ENCODE assay signal across 8 cellular contexts in the genomic region with DNA sequence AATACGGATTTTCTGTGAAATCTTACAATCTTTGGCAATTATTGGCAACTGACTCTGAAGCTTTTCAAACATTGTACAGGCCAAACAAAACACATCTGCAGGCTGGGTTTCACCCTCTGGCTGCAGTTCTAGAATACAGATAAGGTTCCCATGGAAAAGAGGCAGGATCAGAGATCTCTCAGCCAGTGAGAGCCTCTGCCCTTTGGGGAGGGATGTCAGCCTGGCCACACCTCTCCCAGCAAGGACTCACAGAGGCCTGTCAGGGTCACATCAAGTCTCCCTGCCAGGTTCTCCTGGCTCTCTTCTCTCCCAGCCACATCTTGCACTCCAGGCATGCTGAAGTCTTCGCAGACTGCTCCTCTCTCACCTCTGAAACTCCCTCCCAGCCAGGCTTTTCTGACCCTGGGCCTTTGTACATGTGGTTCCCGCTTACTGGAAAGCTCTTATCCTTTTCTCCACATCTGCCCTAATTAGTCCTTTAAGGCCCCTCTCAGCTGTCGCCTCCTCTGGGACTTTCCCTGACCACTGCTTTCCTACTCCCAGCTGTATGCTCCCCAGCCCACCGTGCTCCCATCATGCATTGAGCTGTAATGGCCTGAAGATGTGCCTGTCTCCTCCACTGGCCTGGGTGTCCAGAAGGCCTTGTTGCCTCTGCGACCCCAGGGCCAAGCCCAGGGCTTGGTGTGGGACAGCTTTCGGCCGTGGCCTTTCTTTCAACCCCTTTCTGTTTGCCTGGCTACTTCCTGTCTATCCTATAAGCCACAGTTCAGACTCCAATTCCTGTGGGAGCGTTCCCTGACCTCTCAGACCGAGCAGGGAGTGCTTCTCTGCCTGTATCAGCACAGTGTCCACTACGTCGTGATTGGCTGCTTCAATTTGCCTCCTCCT. TPM values are rescaled to one million over a fixed set of nuclear protein-coding genes. Genes with fewer than 3 reads are reported as not detected.
DNase-seq lines count a peak whose midpoint lies in the region; ATAC-seq and TF ChIP-seq lines count a peak whose summit lies in the region.

No MANE protein-coding gene starts in this region.

- no peak overlapping the region for H3K4me2 ChIP-seq in mesendoderm (ENCODE audit: low read length)

- H3K27ac ChIP-seq in dorsolateral prefrontal cortex (peak overlapping the region; percentile 19 to 95 (median 89)), mesendoderm (ENCODE audit: low read depth, low read length) (no peak overlapping the region), aorta (ENCODE audit: low read depth in 1 of 2, low read length in 2 of 2) (peak overlapping the region; percentile 58 to 65)

- H3K9ac ChIP-seq in mesendoderm (ENCODE audit: low read length): no peak overlapping the region

- H4K5ac ChIP-seq in mesendoderm (ENCODE audit: low read length): no peak overlapping the region

- H3K27me3 Mint-ChIP-seq in activated CD4-positive, alpha-beta memory T cell treated with anti-CD3 and anti-CD28 coated beads for 36 hours: peaks cover 21% of the 10 kb centered on the region
- peaks cover 33% of the 10 kb centered on the region for H3K27me3 Mint-ChIP-seq in activated T-cell treated with anti-CD3 and anti-CD28 coated beads, Interleukin-2, amount 50 U/mL, for 24 hours

- no peak overlapping the region for H2AK5ac ChIP-seq in mesendoderm (ENCODE audit: low read length)

- no peaks in the 10 kb centered on the region for H3K36me3 Mint-ChIP-seq in activated CD4-positive, alpha-beta memory T cell treated with anti-CD3 and anti-CD28 coated beads for 36 hours
- H3K36me3 Mint-ChIP-seq in activated T-cell treated with anti-CD3 and anti-CD28 coated beads, Interleukin-2, amount 50 U/mL, for 24 hours (ENCODE audit: low read depth): no peaks in the 10 kb centered on the region

- H3K4me3 ChIP-seq in dorsolateral prefrontal cortex (peak overlapping the region in 2 of 59 donors; percentile 8 to 24), mesendoderm (ENCODE audit: low read length) (no peak overlapping the region), aorta (ENCODE audit: low read length in 2 of 2) (no peak overlapping the region)

- H3K23ac ChIP-seq in mesendoderm (ENCODE audit: low read length): no peak overlapping the region

- H3K27ac Mint-ChIP-seq in activated CD4-positive, alpha-beta memory T cell treated with anti-CD3 and anti-CD28 coated beads for 36 hours: no peak overlapping the region
- no peak overlapping the region for H3K27ac Mint-ChIP-seq in activated T-cell treated with anti-CD3 and anti-CD28 coated beads, Interleukin-2, amount 50 U/mL, for 24 hours

- H3K36me3 ChIP-seq in mesendoderm (ENCODE audit: control insufficient read depth, insufficient read depth, low read length) (no peaks in the 10 kb centered on the region), aorta (ENCODE audit: control insufficient read depth in 1 of 2, insufficient read depth in 2 of 2, low read length in 1 of 2) (no peaks in the 10 kb centered on the region)

- H2BK120ac ChIP-seq in mesendoderm (ENCODE audit: low read depth, low read length): no peak overlapping the region

- H3K79me1 ChIP-seq in mesendoderm (ENCODE audit: low read length): no peaks in the 10 kb centered on the region

- H2BK5ac ChIP-seq in mesendoderm (ENCODE audit: low read length): no peak overlapping the region

- WGBS in mesendoderm (ENCODE audit: extremely low coverage, insufficient coverage, low lambda C conversion rate): no CpG with 5 or more reads among the region's 12 CpGs
- WGBS in aorta, 2 donors: 13 to 18% methylated on average over 12 of the region's 12 CpGs

- DNase-seq in NCI-H2107 treated with DMSO at 0.1 percent for 48 hours (lab: John Stamatoyannopoulos, UW; ENCODE audit: unreplicated experiment) (peak; percentile 61), NCI-H2107 (lab: John Stamatoyannopoulos, UW) (no peak), dorsolateral prefrontal cortex (peak in 2 of 10 donors; percentile 55 to 57), mesendoderm (peak; percentile 67), aorta (peak; percentile 81 to 89), NCI-H187 treated with DMSO at 0.1 percent for 48 hours (lab: John Stamatoyannopoulos, UW) (no peak)
- no peak for DNase-seq in activated CD4-positive, alpha-beta memory T cell treated with anti-CD3 and anti-CD28 coated beads for 36 hours
- DNase-seq in activated T-cell treated with anti-CD3 and anti-CD28 coated beads, Interleukin-2, amount 50 U/mL, for 24 hours: no peak

- H3K18ac ChIP-seq in mesendoderm (ENCODE audit: low read length): no peak overlapping the region

- POLR2A ChIA-PET in activated CD4-positive, alpha-beta memory T cell treated with anti-CD3 and anti-CD28 coated beads for 36 hours (lab: Charles Lee): no interaction called here

- H3K4me1 ChIP-seq in mesendoderm (ENCODE audit: control insufficient read depth, low read depth, low read length) (peaks cover 4% of the 10 kb centered on the region), aorta (ENCODE audit: control insufficient read depth in 1 of 2, insufficient read depth in 2 of 2, low read length in 2 of 2) (peaks cover 0 to 4% of the 10 kb centered on the region in 2 donors)

- no peaks in the 10 kb centered on the region for H3K9me3 Mint-ChIP-seq in activated CD4-positive, alpha-beta memory T cell treated with anti-CD3 and anti-CD28 coated beads for 36 hours
- no peaks in the 10 kb centered on the region for H3K9me3 Mint-ChIP-seq in activated T-cell treated with anti-CD3 and anti-CD28 coated beads, Interleukin-2, amount 50 U/mL, for 24 hours

- no peaks in the 10 kb centered on the region for H3K27me3 ChIP-seq in dorsolateral prefrontal cortex
- no peaks in the 10 kb centered on the region for H3K27me3 ChIP-seq in mesendoderm (ENCODE audit: insufficient read depth, low read length, poor library complexity)
- H3K27me3 ChIP-seq in aorta (ENCODE audit: control insufficient read depth in 1 of 2, insufficient read depth in 2 of 2, low read length in 1 of 2): no peaks in the 10 kb centered on the region

- H3K56ac ChIP-seq in mesendoderm (ENCODE audit: low read length): no peak overlapping the region

- peak in 2 of 56 donors; percentile 17 to 28 for TF ChIP-seq CTCF in dorsolateral prefrontal cortex (IDR thresholded peaks at IDR 0.05 in 54 of 56, conservative IDR thresholded peaks at IDR 0.05 in 2 of 56; ENCODE audit: low read depth in 1 of 56, partially characterized antibody in 56 of 56)

- no peak overlapping the region for H3K4me3 Mint-ChIP-seq in activated CD4-positive, alpha-beta memory T cell treated with anti-CD3 and anti-CD28 coated beads for 36 hours
- no peak overlapping the region for H3K4me3 Mint-ChIP-seq in activated T-cell treated with anti-CD3 and anti-CD28 coated beads, Interleukin-2, amount 50 U/mL, for 24 hours

- H3K79me2 ChIP-seq in mesendoderm (ENCODE audit: control insufficient read depth, insufficient read depth, low read length): no peaks in the 10 kb centered on the region

- no peak overlapping the region for H4K8ac ChIP-seq in mesendoderm (ENCODE audit: low read depth, low read length)

- intact Hi-C loops in dorsolateral prefrontal cortex (cut with DNase I) (loop anchor here (5.0 to 10.0 kb wide), 2 partner anchors 88 to 90 kb away; no protein-coding TSS in a partner anchor), aorta (cut with DNase I) (loop anchor here in 1 of 2 donors (5.0 kb wide), 1 partner anchor 142 kb away; a partner anchor contains a TSS)
- intact Hi-C loops in activated CD4-positive, alpha-beta memory T cell treated with anti-CD3 and anti-CD28 coated beads for 36 hours (cut with micrococcal nuclease): no loop called here

- no peaks in the 10 kb centered on the region for H3K9me3 ChIP-seq in aorta (ENCODE audit: control insufficient read depth, low read length)

- no peak overlapping the region for H2BK15ac ChIP-seq in mesendoderm (replicated peaks; ENCODE audit: low read depth)

- ATAC-seq in aorta (ENCODE audit: low FRiP score): peak; percentile 84

- H3K4me1 Mint-ChIP-seq in activated CD4-positive, alpha-beta memory T cell treated with anti-CD3 and anti-CD28 coated beads for 36 hours (ENCODE audit: low read depth): peaks cover 11% of the 10 kb centered on the region
- H3K4me1 Mint-ChIP-seq in activated T-cell treated with anti-CD3 and anti-CD28 coated beads, Interleukin-2, amount 50 U/mL, for 24 hours (ENCODE audit: low read depth): peaks cover 10% of the 10 kb centered on the region

- CTCF ChIA-PET in activated CD4-positive, alpha-beta memory T cell treated with anti-CD3 and anti-CD28 coated beads for 36 hours (lab: Charles Lee): no interaction called here

- H3K4ac ChIP-seq in mesendoderm (ENCODE audit: low read depth, low read length): no peak overlapping the region

RNA-seq across cellular contexts. Expression of a gene that starts 4.3 kb away (rescaled TPM):
- total RNA-seq in dorsolateral prefrontal cortex (10 to 100 TPM; 10.5 to 76.3 (median 29.3) TPM), aorta (10 to 100 TPM; 26.8 to 31.0 TPM)
- 62.3 TPM for polyA plus RNA-seq in mesendoderm (2013, experiment 1 of 2)
- 63.4 TPM for polyA plus RNA-seq in mesendoderm (2013, experiment 2 of 2)
- polyA plus RNA-seq in aorta: 10 to 100 TPM; 31.9 to 60.4 TPM
- not detected for total RNA-seq in activated CD4-positive, alpha-beta memory T cell treated with anti-CD3 and anti-CD28 coated beads for 36 hours

RNA-seq across cellular contexts. Expression of a gene that starts 58.9 kb away (rescaled TPM):
- total RNA-seq in dorsolateral prefrontal cortex (not detected), aorta (not detected)
- polyA plus RNA-seq in mesendoderm (2013, experiment 1 of 2): not detected
- not detected for polyA plus RNA-seq in mesendoderm (2013, experiment 2 of 2)
- 1,000 to 10,000 TPM in 1 of 2 donors, under 1 TPM in 1; 0.18 to 1,154 TPM for polyA plus RNA-seq in aorta
- total RNA-seq in activated CD4-positive, alpha-beta memory T cell treated with anti-CD3 and anti-CD28 coated beads for 36 hours: not detected

Comparison
In these comparisons a context has a peak if more than half of its experiments do, and no peak if none do; other contexts are left out.
1. DNase-seq: peak in NCI-H2107 treated with DMSO at 0.1 percent for 48 hours (single experiment), mesendoderm (single experiment) and aorta (2 of 2); none in NCI-H2107 (single experiment), NCI-H187 treated with DMSO at 0.1 percent for 48 hours (single experiment), activated CD4-positive, alpha-beta memory T cell treated with anti-CD3 and anti-CD28 coated beads for 36 hours (single experiment) and activated T-cell treated with anti-CD3 and anti-CD28 coated beads, Interleukin-2, amount 50 U/mL, for 24 hours (single experiment).
2. RNA of a gene that starts 4.3 kb away (total RNA-seq): 26.8 to 31.0 TPM in aorta and 10.5 to 76.3 TPM in dorsolateral prefrontal cortex; not detected in activated CD4-positive, alpha-beta memory T cell treated with anti-CD3 and anti-CD28 coated beads for 36 hours; every median in the first group is over 10 times any median in the second.